Comparison of ENCODE assay signal across 33 cellular contexts in the genomic region with DNA sequence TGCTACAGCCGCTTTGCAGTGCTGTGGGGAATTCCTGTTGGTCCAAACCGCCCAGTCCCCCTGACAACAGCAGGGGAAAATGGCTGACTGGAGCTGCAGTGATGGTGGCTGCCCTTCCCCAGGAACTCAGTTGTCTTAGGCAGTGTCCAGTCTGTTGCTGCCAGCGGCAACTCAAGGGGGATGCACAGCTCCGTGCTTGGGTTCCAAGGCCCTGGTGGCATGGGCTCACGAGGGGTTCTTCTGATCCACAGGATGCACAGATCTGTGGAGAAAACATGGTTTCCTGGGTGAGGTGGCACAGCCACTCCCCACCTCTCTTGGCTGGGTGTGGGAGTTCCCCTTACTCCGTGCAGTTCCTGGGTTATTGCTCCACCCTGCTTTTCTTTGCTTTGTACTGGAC.
"Had no signal": no experiment of that assay in that cellular context is flagged by ENCODE, and none has a peak within 500 bp of the region (broad histone marks: within the 10 kb centered on the region; RNA-seq: fewer than 3 reads in every experiment).

No MANE protein-coding gene starts in this region.

- FAIRE-seq: K562, RCC 7860 had no signal

- H3K4me2 ChIP-seq: PC-9, SK-N-SH had no signal

- ATAC-seq: K562, Panc1 had no signal

- H3K4me1 ChIP-seq: SJSA1 had no signal

- H3K36me3 ChIP-seq: MG63, SJSA1 had no signal

- H3K27ac ChIP-seq: PC-9, SJSA1 had no signal

- H2AFZ ChIP-seq: PC-9 had no signal

- H3K4me3 ChIP-seq: K562, MG63, PC-9, SJSA1 had no signal

- DNase-seq: Kasumi-1, KG1, MG63, NCI-H1048, NCI-H1092 treated with DMSO at 0.1 percent for 48 hours, NCI-H1105 treated with DMSO at 0.1 percent for 48 hours, NCI-H1417, NCI-H1436, NCI-H146, NCI-H1694, NCI-H187, NCI-H1930, NCI-H2029 treated with DMSO at 0.1 percent for 48 hours, NCI-H2081 treated with DMSO at 0.1 percent for 48 hours, NCI-H2107, NCI-H2171, NCI-H226, NCI-H446 treated with DMSO at 0.1 percent for 48 hours, NCI-H510A, NCI-H524, NCI-H526, NCI-H69, NCI-H748 treated with DMSO at 0.1 percent for 48 hours, NCI-H82, PC-9, Right ventricle myocardium superior, RPMI8226, SHP77 treated with DMSO at 0.1 percent for 48 hours, SK-N-SH had no signal

- H3K9ac ChIP-seq: SK-N-SH had no signal

- H3K27me3 ChIP-seq: MG63, SJSA1 had no signal

- H3K9me3 ChIP-seq: SJSA1, SK-N-SH had no signal
